ENCODE assay signal across 28 cellular contexts in genomic region chr4:147991543-147992295, GRCh38.
A peak's percentile ranks its signal among the peaks of the same experiment; 100 is the strongest.
DNase-seq lines count a peak whose midpoint lies in the region; ATAC-seq and TF ChIP-seq lines count a peak whose summit lies in the region.
"Had no signal": no experiment of that assay in that cellular context is flagged by ENCODE, and none has a peak within 500 bp of the region (broad histone marks: within the 10 kb centered on the region; RNA-seq: fewer than 3 reads in every experiment).

No MANE protein-coding gene starts in this region.

- no peak overlapping the region for H3K56ac ChIP-seq in mesendoderm (ENCODE audit: low read length)

- DNase-seq in Ammon's horn (ENCODE audit: low spot score) = peak; percentile 45
- no peak for DNase-seq in mesendoderm
- DNase-seq in retina = peak; percentile 21
- no peak for DNase-seq in stimulated activated effector memory CD8-positive, alpha-beta T cell treated with anti-CD3 and anti-CD28 coated beads, Interleukin-12 subunit alpha, Interleukin-12 subunit beta, amount 100 ng/mL, for 72 hours (ENCODE audit: low spot score in 2 of 2)
- DNase-seq in type B pancreatic cell (ENCODE audit: extremely low spot score, unreplicated experiment) = no peak
- DNase-seq in A673 (ENCODE audit: low spot score) = no peak
- no peak for DNase-seq in superior temporal gyrus (ENCODE audit: extremely low spot score)
- DNase-seq: 8988T; activated CD4-positive, alpha-beta T cell treated with anti-CD3 and anti-CD28 coated beads for 1 hour; activated CD8-positive, alpha-beta T cell treated with anti-CD3 and anti-CD28 coated beads for 36 hours; CD4-positive, alpha-beta T cell; dermis blood vessel endothelial cell; HFFc6; Karpas-422; kidney; NCI-H146; SK-N-SH; stimulated activated CD4-positive, alpha-beta T cell treated with anti-CD3 and anti-CD28 coated beads, Interleukin-4, amount 100 ng/mL, for 24 hours had no signal

- no peak for TF ChIP-seq EP300 in gastroesophageal sphincter (IDR thresholded peaks at IDR 0.05)

- H3K27ac Mint-ChIP-seq in stimulated activated effector memory CD8-positive, alpha-beta T cell treated with anti-CD3 and anti-CD28 coated beads, Interleukin-12 subunit alpha, Interleukin-12 subunit beta, amount 100 ng/mL, for 72 hours = no peak overlapping the region
- H3K27ac Mint-ChIP-seq in type B pancreatic cell = no peak overlapping the region
- H3K27ac Mint-ChIP-seq: activated CD8-positive, alpha-beta T cell treated with anti-CD3 and anti-CD28 coated beads for 36 hours; activated naive CD8-positive, alpha-beta T cell; activated T-helper 2 cell treated with anti-CD3 and anti-CD28 coated beads, Interferon-gamma antibody, Interleukin-2, Interleukin-4, amounts not matched to agents 10 μg/mL and 5 μg/mL and 100 μg/mL, durations not matched to agents 14 hours and 24 hours and 36 hours; CD4-positive, alpha-beta T cell; HFFc6; stimulated activated memory B cell treated with anti-CD40 and anti-IgM and Interleukin-4, amounts not matched to agents 10 μg/mL and 1 μg/mL and 100 μg/mL, for 72 hours; T-helper 1 cell treated with Interleukin-12 subunit alpha and Interleukin-12 subunit beta and Interleukin-4 antibody, amounts not matched to agents 30 μg/mL and 1 μg/mL, for 36 hours had no signal

- TF ChIP-seq CTCF in gastroesophageal sphincter (IDR thresholded peaks at IDR 0.05) (no peak), type B pancreatic cell (conservative IDR thresholded peaks at IDR 0.05) (no peak), A673 (conservative IDR thresholded peaks at IDR 0.05; ENCODE audit: low read depth, low read length) (no peak)

- POLR2A ChIA-PET in A673 (lab: Charles Lee; ENCODE audit: low non-redundant PET) = no interaction called here

- peak overlapping the region; percentile 46 to 70 (median 59) for H3K27ac ChIP-seq in gastroesophageal sphincter
- no peak overlapping the region for H3K27ac ChIP-seq in mesendoderm (ENCODE audit: low read depth, low read length)
- no peak overlapping the region for H3K27ac ChIP-seq in A673 (ENCODE audit: low read depth, low read length, poor library complexity, severe bottlenecking)
- H3K27ac ChIP-seq: HL-60, neutrophil had no signal

- no peaks in the 10 kb centered on the region for H3K4me1 Mint-ChIP-seq in stimulated activated effector memory CD8-positive, alpha-beta T cell treated with anti-CD3 and anti-CD28 coated beads, Interleukin-12 subunit alpha, Interleukin-12 subunit beta, amount 100 ng/mL, for 72 hours
- H3K4me1 Mint-ChIP-seq in type B pancreatic cell (ENCODE audit: unreplicated experiment) = peaks cover 14% of the 10 kb centered on the region
- H3K4me1 Mint-ChIP-seq: central memory CD8-positive, alpha-beta T cell had no signal

- H3K9me3 Mint-ChIP-seq in stimulated activated effector memory CD8-positive, alpha-beta T cell treated with anti-CD3 and anti-CD28 coated beads, Interleukin-12 subunit alpha, Interleukin-12 subunit beta, amount 100 ng/mL, for 72 hours = no peaks in the 10 kb centered on the region
- H3K9me3 Mint-ChIP-seq in type B pancreatic cell = no peaks in the 10 kb centered on the region
- H3K9me3 Mint-ChIP-seq: activated CD8-positive, alpha-beta T cell treated with anti-CD3 and anti-CD28 coated beads for 36 hours; activated T-helper 2 cell treated with anti-CD3 and anti-CD28 coated beads, Interferon-gamma antibody, Interleukin-2, Interleukin-4, amounts not matched to agents 10 μg/mL and 5 μg/mL and 100 μg/mL, durations not matched to agents 14 hours and 24 hours and 36 hours; CD4-positive, alpha-beta T cell; central memory CD8-positive, alpha-beta T cell; HFFc6; stimulated activated memory B cell treated with anti-CD40 and anti-IgM and Interleukin-4, amounts not matched to agents 10 μg/mL and 1 μg/mL and 100 μg/mL, for 72 hours; T-helper 1 cell treated with Interleukin-12 subunit alpha and Interleukin-12 subunit beta and Interleukin-4 antibody, amounts not matched to agents 30 μg/mL and 1 μg/mL, for 36 hours had no signal

- no peak overlapping the region for H4K8ac ChIP-seq in mesendoderm (ENCODE audit: low read depth, low read length)

- H3K4me2 ChIP-seq in mesendoderm (ENCODE audit: low read length) = no peak overlapping the region
- H3K4me2 ChIP-seq: SK-N-SH had no signal

- no peak overlapping the region for H4K5ac ChIP-seq in mesendoderm (ENCODE audit: low read length)

- H3K27me3 Mint-ChIP-seq in type B pancreatic cell = no peaks in the 10 kb centered on the region
- H3K27me3 Mint-ChIP-seq: activated CD8-positive, alpha-beta T cell treated with anti-CD3 and anti-CD28 coated beads for 36 hours; activated naive CD8-positive, alpha-beta T cell; CD4-positive, alpha-beta T cell; central memory CD8-positive, alpha-beta T cell; stimulated activated memory B cell treated with anti-CD40 and anti-IgM and Interleukin-4, amounts not matched to agents 10 μg/mL and 1 μg/mL and 100 μg/mL, for 72 hours had no signal

- 33 to 48% methylated on average over 6 to 11 of the region's 12 CpGs for WGBS in gastroesophageal sphincter (ENCODE audit: low coverage in 1 of 2), 2 donors
- WGBS in mesendoderm (ENCODE audit: extremely low coverage, insufficient coverage, low lambda C conversion rate) = no CpG with 5 or more reads among the region's 12 CpGs

- H3K36me3 Mint-ChIP-seq in stimulated activated effector memory CD8-positive, alpha-beta T cell treated with anti-CD3 and anti-CD28 coated beads, Interleukin-12 subunit alpha, Interleukin-12 subunit beta, amount 100 ng/mL, for 72 hours = no peaks in the 10 kb centered on the region
- peaks cover 13% of the 10 kb centered on the region for H3K36me3 Mint-ChIP-seq in type B pancreatic cell
- H3K36me3 Mint-ChIP-seq: activated naive CD8-positive, alpha-beta T cell; stimulated activated memory B cell treated with anti-CD40 and anti-IgM and Interleukin-4, amounts not matched to agents 10 μg/mL and 1 μg/mL and 100 μg/mL, for 72 hours had no signal

- H2BK15ac ChIP-seq in mesendoderm (replicated peaks; ENCODE audit: low read depth) = no peak overlapping the region

- H3K18ac ChIP-seq in mesendoderm (ENCODE audit: low read length) = peak overlapping the region; percentile 41

- H3K23ac ChIP-seq in mesendoderm (ENCODE audit: low read length) = no peak overlapping the region

- H3K27me3 ChIP-seq in gastroesophageal sphincter = no peaks in the 10 kb centered on the region
- H3K27me3 ChIP-seq in mesendoderm (ENCODE audit: insufficient read depth, low read length, poor library complexity) = no peaks in the 10 kb centered on the region
- H3K27me3 ChIP-seq in A673 (replicated peaks; ENCODE audit: insufficient read depth, low read depth, low read length, poor library complexity) = no peaks in the 10 kb centered on the region
- H3K27me3 ChIP-seq: neutrophil had no signal

- ATAC-seq in gastroesophageal sphincter = peak; percentile 75
- no peak for ATAC-seq in stimulated activated effector memory CD8-positive, alpha-beta T cell treated with anti-CD3 and anti-CD28 coated beads, Interleukin-12 subunit alpha, Interleukin-12 subunit beta, amount 100 ng/mL, for 72 hours
- ATAC-seq: activated CD8-positive, alpha-beta T cell treated with anti-CD3 and anti-CD28 coated beads for 36 hours; GM12878; stimulated activated memory B cell treated with anti-CD40 and anti-IgM and Interleukin-4, amounts not matched to agents 10 μg/mL and 1 μg/mL and 100 μg/mL, for 72 hours had no signal

- no peak for TF ChIP-seq POLR2A in gastroesophageal sphincter (IDR thresholded peaks at IDR 0.05)

- no peaks in the 10 kb centered on the region for H3K79me2 ChIP-seq in mesendoderm (ENCODE audit: control insufficient read depth, insufficient read depth, low read length)

- H3K4me1 ChIP-seq in gastroesophageal sphincter = peaks cover 4 to 80% (median 15%) of the 10 kb centered on the region in 3 donors
- peaks cover 14% of the 10 kb centered on the region for H3K4me1 ChIP-seq in mesendoderm (ENCODE audit: control insufficient read depth, low read depth, low read length)
- peaks cover 28% of the 10 kb centered on the region for H3K4me1 ChIP-seq in A673 (ENCODE audit: insufficient read depth, low read length, poor library complexity, severe bottlenecking)

- H3K4ac ChIP-seq in mesendoderm (ENCODE audit: low read depth, low read length) = peak overlapping the region; percentile 24

- no peaks in the 10 kb centered on the region for H3K79me1 ChIP-seq in mesendoderm (ENCODE audit: low read length)

- H2BK5ac ChIP-seq in mesendoderm (ENCODE audit: low read length) = no peak overlapping the region

- no peak overlapping the region for H3K9ac ChIP-seq in mesendoderm (ENCODE audit: low read length)
- H3K9ac ChIP-seq: SK-N-SH had no signal

- no peak overlapping the region for H2AK5ac ChIP-seq in mesendoderm (ENCODE audit: low read length)

- CTCF ChIA-PET in A673 (lab: Charles Lee) = no interaction called here

- no peak overlapping the region for H3K4me3 ChIP-seq in gastroesophageal sphincter
- H3K4me3 ChIP-seq in mesendoderm (ENCODE audit: low read length) = no peak overlapping the region
- no peak overlapping the region for H3K4me3 ChIP-seq in A673 (ENCODE audit: low read depth, low read length, poor library complexity, severe bottlenecking)
- H3K4me3 ChIP-seq: GM12878, lung had no signal

- H3K36me3 ChIP-seq in gastroesophageal sphincter (peaks cover 0 to 10% of the 10 kb centered on the region in 2 donors), mesendoderm (ENCODE audit: control insufficient read depth, insufficient read depth, low read length) (no peaks in the 10 kb centered on the region), A673 (ENCODE audit: insufficient read depth, low read length, poor library complexity, severe bottlenecking) (no peaks in the 10 kb centered on the region)
- H3K36me3 ChIP-seq: neutrophil had no signal

- intact Hi-C loops in A673 (cut with micrococcal nuclease; ENCODE audit: unreplicated experiment) = no loop called here

- no peak overlapping the region for H3K4me3 Mint-ChIP-seq in stimulated activated effector memory CD8-positive, alpha-beta T cell treated with anti-CD3 and anti-CD28 coated beads, Interleukin-12 subunit alpha, Interleukin-12 subunit beta, amount 100 ng/mL, for 72 hours
- H3K4me3 Mint-ChIP-seq in type B pancreatic cell = no peak overlapping the region
- H3K4me3 Mint-ChIP-seq: activated CD8-positive, alpha-beta T cell treated with anti-CD3 and anti-CD28 coated beads for 36 hours; activated naive CD8-positive, alpha-beta T cell; CD4-positive, alpha-beta T cell; central memory CD8-positive, alpha-beta T cell; HFFc6; stimulated activated memory B cell treated with anti-CD40 and anti-IgM and Interleukin-4, amounts not matched to agents 10 μg/mL and 1 μg/mL and 100 μg/mL, for 72 hours; T-helper 1 cell treated with Interleukin-12 subunit alpha and Interleukin-12 subunit beta and Interleukin-4 antibody, amounts not matched to agents 30 μg/mL and 1 μg/mL, for 36 hours had no signal

- H3K9me3 ChIP-seq in gastroesophageal sphincter = no peaks in the 10 kb centered on the region
- no peaks in the 10 kb centered on the region for H3K9me3 ChIP-seq in A673 (ENCODE audit: low read depth, low read length, poor library complexity, severe bottlenecking)
- H3K9me3 ChIP-seq: neutrophil, SK-N-SH had no signal

- no peak overlapping the region for H2BK120ac ChIP-seq in mesendoderm (ENCODE audit: low read depth, low read length)

- BruUV-seq in A673 (replicated peaks; lab: Mats Ljungman, UMichigan) = no TSS peak

Comparison
In these comparisons a context has a peak if more than half of its experiments do, and no peak if none do; other contexts are left out.
1. DNase-seq: peak in Ammon's horn (single experiment) and retina (single experiment); none in mesendoderm (single experiment), stimulated activated effector memory CD8-positive, alpha-beta T cell treated with anti-CD3 and anti-CD28 coated beads, Interleukin-12 subunit alpha, Interleukin-12 subunit beta, amount 100 ng/mL, for 72 hours (0 of 2), type B pancreatic cell (single experiment), A673 (single experiment) and superior temporal gyrus (single experiment).
2. H3K27ac ChIP-seq: peak in gastroesophageal sphincter (4 of 4); none in mesendoderm (single experiment) and A673 (single experiment).